8 cellular contexts compared by ENCODE assay signal in the genomic region with DNA sequence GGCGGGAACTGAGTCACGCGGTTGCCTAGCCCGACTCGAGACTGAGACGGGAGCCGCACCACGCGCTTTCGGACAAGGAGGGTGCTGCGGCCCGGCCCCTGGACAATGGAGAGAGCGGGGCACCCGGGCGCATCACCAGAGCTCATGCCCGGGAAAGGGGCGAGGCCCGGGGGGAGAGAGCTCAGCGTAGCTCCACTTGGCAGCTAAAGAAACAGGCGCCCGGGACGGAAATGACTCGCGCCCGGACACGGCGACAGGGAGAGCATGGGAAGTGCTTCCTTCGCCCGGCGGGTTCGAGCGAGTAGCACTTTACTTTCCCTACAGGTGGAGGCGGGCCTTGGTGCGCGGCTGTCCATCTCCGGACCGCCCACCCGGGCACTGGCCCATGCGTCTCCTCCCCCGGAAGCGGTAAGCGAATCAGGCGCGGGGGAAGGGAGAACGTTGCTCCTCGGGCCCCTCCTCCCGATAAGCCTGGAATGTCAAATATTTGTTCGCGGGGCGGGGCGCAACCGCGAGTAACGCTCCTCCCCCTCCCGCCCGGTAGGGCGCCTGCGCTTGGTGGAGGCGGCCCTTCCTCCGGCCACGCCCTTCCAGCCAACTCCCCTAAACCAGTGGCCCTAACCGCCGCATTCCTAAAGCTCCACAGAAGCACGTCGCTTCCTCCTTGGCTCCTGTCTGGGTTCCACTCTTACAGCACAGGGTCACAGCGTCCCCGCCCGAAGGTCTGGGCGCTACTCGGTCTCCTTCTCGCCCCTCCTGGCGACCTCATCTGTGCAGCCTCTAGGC. TPM values are rescaled to one million over a fixed set of nuclear protein-coding genes. Genes with fewer than 3 reads are reported as not detected.
DNase-seq lines count a peak whose midpoint lies in the region; ATAC-seq and TF ChIP-seq lines count a peak whose summit lies in the region.

No MANE protein-coding gene starts in this region.

- H3K27ac Mint-ChIP-seq in natural killer cell treated with Interleukin-12 subunit alpha and Interleukin-12 subunit beta and Interleukin-15 and Interleukin-18, amount 100 ng/mL, for 72 hours, result peak overlapping the region; percentile 63 to 84

- H3K4me3 Mint-ChIP-seq in natural killer cell treated with Interleukin-12 subunit alpha and Interleukin-12 subunit beta and Interleukin-15 and Interleukin-18, amount 100 ng/mL, for 72 hours, result peak overlapping the region; percentile 90

- no peaks in the 10 kb centered on the region for H3K27me3 Mint-ChIP-seq in natural killer cell treated with Interleukin-12 subunit alpha and Interleukin-12 subunit beta and Interleukin-15 and Interleukin-18, amount 100 ng/mL, for 72 hours

- DNase-seq in DMS79 treated with DMSO at 0.1 percent for 48 hours (lab: John Stamatoyannopoulos, UW) (peak; percentile 69), LHCN-M2 (ENCODE audit: low read depth) (peak; percentile 97), fibroblast of pulmonary artery (ENCODE audit: low read depth) (peak; percentile 98)
- DNase-seq in activated effector memory CD4-positive, alpha-beta T cell treated with anti-CD3 and anti-CD28 coated beads, Interleukin-2, amount 50 U/mL, for 16 hours, result peak; percentile 96
- DNase-seq in natural killer cell treated with Interleukin-12 subunit alpha and Interleukin-12 subunit beta and Interleukin-15 and Interleukin-18, amount 100 ng/mL, for 72 hours (ENCODE audit: low spot score), result peak; percentile 97
- DNase-seq in stimulated activated naive CD4-positive, alpha-beta T cell (lab: John Stamatoyannopoulos, UW), result peak; percentile 76 to 89 (median 83)

- peak; percentile 68 for ATAC-seq in GM21825 (IDR thresholded peaks at IDR 0.05; ENCODE audit: unreplicated experiment)
- peak; percentile 93 to 95 for ATAC-seq in natural killer cell treated with Interleukin-12 subunit alpha and Interleukin-12 subunit beta and Interleukin-15 and Interleukin-18, amount 100 ng/mL, for 72 hours

- no peaks in the 10 kb centered on the region for H3K36me3 Mint-ChIP-seq in natural killer cell treated with Interleukin-12 subunit alpha and Interleukin-12 subunit beta and Interleukin-15 and Interleukin-18, amount 100 ng/mL, for 72 hours

- peaks cover 26 to 27% of the 10 kb centered on the region in 2 donors for H3K4me1 Mint-ChIP-seq in natural killer cell treated with Interleukin-12 subunit alpha and Interleukin-12 subunit beta and Interleukin-15 and Interleukin-18, amount 100 ng/mL, for 72 hours (ENCODE audit: low read depth in 2 of 2)

- TF ChIP-seq CTCF in fibroblast of pulmonary artery (IDR thresholded peaks at IDR 0.05; ENCODE audit: low read length, missing control alignments), result no peak

- no peaks in the 10 kb centered on the region for H3K9me3 Mint-ChIP-seq in natural killer cell treated with Interleukin-12 subunit alpha and Interleukin-12 subunit beta and Interleukin-15 and Interleukin-18, amount 100 ng/mL, for 72 hours

- peak overlapping the region; percentile 64 for H3K4me3 ChIP-seq in fibroblast of pulmonary artery (replicated peaks; ENCODE audit: low read depth, low read length)

- peak; percentile 52; the same call in 1 of the 2 replicates for TF ChIP-seq POLR2A in Raji (IDR thresholded peaks at IDR 0.05; ENCODE audit: insufficient read depth, low read depth, low read length)

RNA-seq across cellular contexts. Expression of a gene that starts 1.5 kb away (rescaled TPM):
- total RNA-seq in LHCN-M2 (2014; rRNA removed), result 0.13 TPM in 1 of 2 replicates, not detected in the other
- polyA plus RNA-seq in LHCN-M2 (2012), result 0.10 TPM
- under 1 TPM in 1 of 2 donors, not detected in 1; 0.12 TPM for total RNA-seq in natural killer cell treated with Interleukin-12 subunit alpha and Interleukin-12 subunit beta and Interleukin-15 and Interleukin-18, amount 100 ng/mL, for 72 hours

RNA-seq across cellular contexts. Expression of a gene that starts 7.7 kb away (rescaled TPM):
- 24.0 and 31.1 TPM in 2 replicates for total RNA-seq in LHCN-M2 (2014; rRNA removed)
- polyA plus RNA-seq in LHCN-M2 (2012), result 27.8 TPM
- total RNA-seq in natural killer cell treated with Interleukin-12 subunit alpha and Interleukin-12 subunit beta and Interleukin-15 and Interleukin-18, amount 100 ng/mL, for 72 hours, result 10 to 100 TPM; 11.6 to 11.8 TPM

RNA-seq across cellular contexts. Expression of a gene that starts 26.9 kb away (rescaled TPM):
- total RNA-seq in LHCN-M2 (2014; rRNA removed), result 14.9 and 19.3 TPM in 2 replicates
- 15.6 TPM for polyA plus RNA-seq in LHCN-M2 (2012)
- 100 to 1,000 TPM in 1 of 2 donors, 10 to 100 TPM in 1; 56.2 to 111 TPM for total RNA-seq in natural killer cell treated with Interleukin-12 subunit alpha and Interleukin-12 subunit beta and Interleukin-15 and Interleukin-18, amount 100 ng/mL, for 72 hours

Comparison
In these comparisons a context has a peak if more than half of its experiments do, and no peak if none do; other contexts are left out.
1. Peak in every context shown above with its lines: DNase-seq, ATAC-seq and H3K4me3 ChIP-seq.